25 cellular contexts compared by ENCODE assay signal in the genomic region with DNA sequence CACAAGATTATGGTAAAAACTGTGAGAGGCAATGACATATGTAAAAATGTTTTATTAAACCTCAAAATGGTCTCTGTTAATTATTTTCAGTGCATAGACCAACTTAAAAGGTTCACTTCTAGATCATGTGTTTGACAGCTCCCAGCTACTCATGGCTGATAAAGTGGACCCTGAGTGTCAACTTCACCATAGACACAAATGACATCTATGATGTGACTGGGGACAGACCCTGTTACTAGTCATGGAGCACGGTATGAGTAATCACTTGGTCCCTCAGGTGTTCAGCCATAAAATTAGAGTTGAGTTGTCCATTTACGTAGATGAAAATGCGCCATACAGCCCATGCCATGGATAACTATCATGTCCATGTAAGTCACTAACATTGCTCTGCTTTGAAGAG.
"Had no signal": no experiment of that assay in that cellular context is flagged by ENCODE, and none has a peak within 500 bp of the region (broad histone marks: within the 10 kb centered on the region; RNA-seq: fewer than 3 reads in every experiment).

No MANE protein-coding gene starts in this region.

- H3K4me1 ChIP-seq: SJCRH30 had no signal

- H3K9me3 ChIP-seq: SJCRH30 had no signal

- H3K4me3 Mint-ChIP-seq: activated CD4-positive, alpha-beta T cell treated with anti-CD3 and anti-CD28 coated beads for 36 hours; activated CD4-positive, alpha-beta T cell treated with anti-CD3 and anti-CD28 coated beads, Interleukin-2, amount 10 ng/mL, durations not matched to agents 7 days and 5 days; activated CD8-positive, alpha-beta T cell treated with anti-CD3 and anti-CD28 coated beads, Interleukin-2, amount 10 ng/mL, durations not matched to agents 7 days and 5 days; activated naive CD4-positive, alpha-beta T cell treated with anti-CD3 and anti-CD28 coated beads for 36 hours; activated naive CD8-positive, alpha-beta T cell treated with anti-CD3 and anti-CD28 coated beads, Interleukin-2, amount 50 U/mL, for 24 hours; activated T-cell treated with anti-CD3 and anti-CD28 coated beads, Interleukin-2, amount 50 U/mL, for 24 hours; brain had no signal

- H3K27me3 ChIP-seq: SJCRH30 had no signal

- H3K36me3 ChIP-seq: SJCRH30 had no signal

- DNase-seq: activated CD4-positive, alpha-beta T cell treated with anti-CD3 and anti-CD28 coated beads for 36 hours; activated CD4-positive, alpha-beta T cell treated with anti-CD3 and anti-CD28 coated beads, Interleukin-2, amount 10 ng/mL, durations not matched to agents 7 days and 5 days; activated CD4-positive, alpha-beta T cell treated with anti-CD3 and anti-CD28 coated beads, Interleukin-2, amount 50 U/mL, for 48 hours; activated CD8-positive, alpha-beta T cell treated with anti-CD3 and anti-CD28 coated beads, Interleukin-2, amount 10 ng/mL, durations not matched to agents 7 days and 5 days; activated gamma-delta T cell treated with Interleukin-2 at 50 U/mL for 16 hours; activated naive CD4-positive, alpha-beta T cell treated with anti-CD3 and anti-CD28 coated beads for 36 hours; activated naive CD8-positive, alpha-beta T cell treated with anti-CD3 and anti-CD28 coated beads, Interleukin-2, amount 50 U/mL, for 24 hours; activated T-cell treated with anti-CD3 and anti-CD28 coated beads, Interleukin-2, amount 50 U/mL, for 24 hours; anterior cingulate cortex; central memory CD4-positive, alpha-beta T cell; MM.1S; MV-4-11; NCI-H1092; NCI-H1436 treated with DMSO at 0.1 percent for 48 hours; NCI-H1694 treated with DMSO at 0.1 percent for 48 hours; NCI-H2029; NCI-H345; NCI-H524 treated with DMSO at 0.1 percent for 48 hours; SHP77; SJCRH30; T1000 had no signal

- H3K36me3 Mint-ChIP-seq: activated naive CD4-positive, alpha-beta T cell treated with anti-CD3 and anti-CD28 coated beads, Interleukin-2, amount 50 U/mL, for 72 hours; brain had no signal

- H3K4me1 Mint-ChIP-seq: activated CD4-positive, alpha-beta T cell treated with anti-CD3 and anti-CD28 coated beads, Interleukin-2, amount 10 ng/mL, durations not matched to agents 7 days and 5 days; activated naive CD8-positive, alpha-beta T cell treated with anti-CD3 and anti-CD28 coated beads, Interleukin-2, amount 50 U/mL, for 24 hours; brain had no signal

- H3K27ac ChIP-seq: SJCRH30, SK-N-MC had no signal

- H3K4me3 ChIP-seq: SJCRH30, SK-N-MC had no signal

- H3K9me3 Mint-ChIP-seq: activated CD4-positive, alpha-beta T cell treated with anti-CD3 and anti-CD28 coated beads, Interleukin-2, amount 10 ng/mL, durations not matched to agents 7 days and 5 days; activated naive CD4-positive, alpha-beta T cell treated with anti-CD3 and anti-CD28 coated beads for 36 hours; activated naive CD4-positive, alpha-beta T cell treated with anti-CD3 and anti-CD28 coated beads, Interleukin-2, amount 50 U/mL, for 72 hours; activated naive CD8-positive, alpha-beta T cell treated with anti-CD3 and anti-CD28 coated beads, Interleukin-2, amount 50 U/mL, for 24 hours; activated T-cell treated with anti-CD3 and anti-CD28 coated beads, Interleukin-2, amount 50 U/mL, for 24 hours; brain had no signal

- H3K27ac Mint-ChIP-seq: activated CD4-positive, alpha-beta T cell treated with anti-CD3 and anti-CD28 coated beads for 36 hours; activated CD4-positive, alpha-beta T cell treated with anti-CD3 and anti-CD28 coated beads, Interleukin-2, amount 10 ng/mL, durations not matched to agents 7 days and 5 days; activated CD8-positive, alpha-beta T cell treated with anti-CD3 and anti-CD28 coated beads, Interleukin-2, amount 10 ng/mL, durations not matched to agents 7 days and 5 days; activated naive CD4-positive, alpha-beta T cell treated with anti-CD3 and anti-CD28 coated beads for 36 hours; activated naive CD4-positive, alpha-beta T cell treated with anti-CD3 and anti-CD28 coated beads, Interleukin-2, amount 50 U/mL, for 72 hours; activated naive CD8-positive, alpha-beta T cell treated with anti-CD3 and anti-CD28 coated beads, Interleukin-2, amount 50 U/mL, for 24 hours; activated T-cell treated with anti-CD3 and anti-CD28 coated beads, Interleukin-2, amount 50 U/mL, for 24 hours; brain had no signal

- ATAC-seq: activated CD4-positive, alpha-beta T cell treated with anti-CD3 and anti-CD28 coated beads for 36 hours; activated CD8-positive, alpha-beta T cell treated with anti-CD3 and anti-CD28 coated beads, Interleukin-2, amount 10 ng/mL, durations not matched to agents 7 days and 5 days; activated naive CD8-positive, alpha-beta T cell treated with anti-CD3 and anti-CD28 coated beads, Interleukin-2, amount 50 U/mL, for 24 hours; Panc1 had no signal
